Comparison of ENCODE assay signal across 15 cellular contexts in genomic region chr9:137298983-137299521, GRCh38. TPM values are rescaled to one million over a fixed set of nuclear protein-coding genes. Genes with fewer than 3 reads are reported as not detected.
DNase-seq lines count a peak whose midpoint lies in the region; ATAC-seq, FAIRE-seq and TF ChIP-seq lines count a peak whose summit lies in the region.
"Had no signal": no experiment of that assay in that cellular context is flagged by ENCODE, and none has a peak within 500 bp of the region (broad histone marks: within the 10 kb centered on the region; RNA-seq: fewer than 3 reads in every experiment).

No MANE protein-coding gene starts in this region.

- peaks cover 3% of the 10 kb centered on the region; the same call in 1 of the 2 replicates for H3K79me2 ChIP-seq in GM23338 (replicated peaks; ENCODE audit: insufficient read depth)

- peaks cover 41% of the 10 kb centered on the region for H3K27me3 Mint-ChIP-seq in GM23338 (ENCODE audit: insufficient read depth, low read depth, poor library complexity)
- peaks cover 70% of the 10 kb centered on the region for H3K27me3 Mint-ChIP-seq in dendritic cell treated with granulocyte-macrophage colony-stimulating factor and Interleukin-4, amounts not matched to agents 40 ng/mL and 50 ng/mL, for 4 days
- H3K27me3 Mint-ChIP-seq in activated CD8-positive, alpha-beta T cell treated with anti-CD3 and anti-CD28 coated beads for 36 hours, result peaks cover 37% of the 10 kb centered on the region

- POLR2A ChIA-PET in activated CD8-positive, alpha-beta T cell treated with anti-CD3 and anti-CD28 coated beads for 36 hours (lab: Charles Lee), result interaction anchor here (1.0 kb wide), 1 partner anchor 17 kb away, joined by 4 read pairs; no protein-coding TSS in a partner anchor

- H3K27ac ChIP-seq in GM23338 (ENCODE audit: low read depth), result peak overlapping the region; percentile 84; the same call in 1 of the 2 replicates
- H3K27ac ChIP-seq in kidney (ENCODE audit: low read depth in 2 of 2, low read length in 2 of 2), result peak overlapping the region; percentile 51 to 65
- H3K27ac ChIP-seq in gastrocnemius medialis, result peak overlapping the region in 3 of 4 donors; percentile 78 to 81 (median 80)

- TF ChIP-seq CTCF in GM23338 (conservative IDR thresholded peaks at IDR 0.05; ENCODE audit: low read depth in 2 of 2) (no peak), kidney (IDR thresholded peaks at IDR 0.05; ENCODE audit: borderline replicate concordance, extremely low read depth, insufficient read depth) (no peak), gastrocnemius medialis (IDR thresholded peaks at IDR 0.05 in 4 of 5, conservative IDR thresholded peaks at IDR 0.05 in 1 of 5) (no peak)
- no peak for TF ChIP-seq CTCF in activated CD8-positive, alpha-beta T cell treated with anti-CD3 and anti-CD28 coated beads for 36 hours (IDR thresholded peaks at IDR 0.05)

- peaks cover 41% of the 10 kb centered on the region for H3K4me1 Mint-ChIP-seq in GM23338
- peaks cover 30% of the 10 kb centered on the region for H3K4me1 Mint-ChIP-seq in dendritic cell treated with granulocyte-macrophage colony-stimulating factor and Interleukin-4, amounts not matched to agents 40 ng/mL and 50 ng/mL, for 4 days (ENCODE audit: low read depth)
- peaks cover 8% of the 10 kb centered on the region for H3K4me1 Mint-ChIP-seq in activated CD8-positive, alpha-beta T cell treated with anti-CD3 and anti-CD28 coated beads for 36 hours (ENCODE audit: low read depth)

- ATAC-seq in GM23338, result peak; percentile 15
- no peak for ATAC-seq in gastrocnemius medialis
- no peak for ATAC-seq in activated CD8-positive, alpha-beta T cell treated with anti-CD3 and anti-CD28 coated beads for 36 hours

- H3F3A ChIP-seq in GM23338 (replicated peaks; ENCODE audit: low read depth), result peaks cover 32% of the 10 kb centered on the region

- peaks cover 5% of the 10 kb centered on the region for H3K9me3 Mint-ChIP-seq in GM23338
- H3K9me3 Mint-ChIP-seq in dendritic cell treated with granulocyte-macrophage colony-stimulating factor and Interleukin-4, amounts not matched to agents 40 ng/mL and 50 ng/mL, for 4 days, result no peaks in the 10 kb centered on the region
- H3K9me3 Mint-ChIP-seq in activated CD8-positive, alpha-beta T cell treated with anti-CD3 and anti-CD28 coated beads for 36 hours, result no peaks in the 10 kb centered on the region

- peak; percentile 60 for DNase-seq in GM23338 (ENCODE audit: low spot score)
- no peak for DNase-seq in kidney
- DNase-seq in gastrocnemius medialis, result no peak
- DNase-seq in stimulated activated CD8-positive, alpha-beta memory T cell treated with anti-CD3 and anti-CD28 coated beads, Interleukin-4, amount 100 ng/mL, for 48 hours, result no peak
- no peak for DNase-seq in NCI-H345 treated with DMSO at 0.1 percent for 48 hours (lab: John Stamatoyannopoulos, UW; ENCODE audit: unreplicated experiment)
- DNase-seq in activated CD8-positive, alpha-beta T cell treated with anti-CD3 and anti-CD28 coated beads for 36 hours, result no peak
- no peak for DNase-seq in NCI-H1930 (lab: John Stamatoyannopoulos, UW)
- DNase-seq: KBM-7, kidney glomerular epithelial cell, NCI-H2171 treated with DMSO at 0.1 percent for 48 hours, RPMI8226, trophoblast cell had no signal

- H3K4me3 ChIP-seq in GM23338, result peak overlapping the region; percentile 94
- H3K4me3 ChIP-seq in kidney (ENCODE audit: low read length in 2 of 2), result peak overlapping the region; percentile 2 to 47
- peak overlapping the region; percentile 20 to 55 (median 32) for H3K4me3 ChIP-seq in gastrocnemius medialis

- peaks cover 11% of the 10 kb centered on the region for H4K20me1 ChIP-seq in GM23338 (replicated peaks; ENCODE audit: insufficient read depth)

- H3K36me3 Mint-ChIP-seq in GM23338 (ENCODE audit: low read depth), result peaks cover 4% of the 10 kb centered on the region; the same call in 2 of the 3 replicates
- H3K36me3 Mint-ChIP-seq in dendritic cell treated with granulocyte-macrophage colony-stimulating factor and Interleukin-4, amounts not matched to agents 40 ng/mL and 50 ng/mL, for 4 days (ENCODE audit: low read depth), result peaks cover 5% of the 10 kb centered on the region
- no peaks in the 10 kb centered on the region for H3K36me3 Mint-ChIP-seq in activated CD8-positive, alpha-beta T cell treated with anti-CD3 and anti-CD28 coated beads for 36 hours (ENCODE audit: low read depth)

- CTCF ChIA-PET in activated CD8-positive, alpha-beta T cell treated with anti-CD3 and anti-CD28 coated beads for 36 hours (lab: Charles Lee), result interaction anchor here (0.8 kb wide), 1 partner anchor 9 kb away, joined by 3 read pairs; no protein-coding TSS in a partner anchor

- no peak overlapping the region for H2AFZ ChIP-seq in GM23338

- H3K27ac Mint-ChIP-seq in GM23338, result no peak overlapping the region
- peak overlapping the region; percentile 12 for H3K27ac Mint-ChIP-seq in dendritic cell treated with granulocyte-macrophage colony-stimulating factor and Interleukin-4, amounts not matched to agents 40 ng/mL and 50 ng/mL, for 4 days
- no peak overlapping the region for H3K27ac Mint-ChIP-seq in activated CD8-positive, alpha-beta T cell treated with anti-CD3 and anti-CD28 coated beads for 36 hours

- no peak for TF ChIP-seq POLR2A in gastrocnemius medialis (IDR thresholded peaks at IDR 0.05)

- H3K9me2 ChIP-seq in GM23338 (ENCODE audit: insufficient read depth), result no peaks in the 10 kb centered on the region

- no peak overlapping the region for H3K9ac ChIP-seq in kidney (ENCODE audit: low read length in 2 of 2)

- H3K9me3 ChIP-seq in kidney (ENCODE audit: control insufficient read depth in 1 of 2, low read length in 2 of 2) (peaks cover 0 to 4% of the 10 kb centered on the region in 2 donors), gastrocnemius medialis (no peaks in the 10 kb centered on the region)

- peak overlapping the region; percentile 69 for H3K4me3 Mint-ChIP-seq in GM23338
- no peak overlapping the region for H3K4me3 Mint-ChIP-seq in dendritic cell treated with granulocyte-macrophage colony-stimulating factor and Interleukin-4, amounts not matched to agents 40 ng/mL and 50 ng/mL, for 4 days
- no peak overlapping the region for H3K4me3 Mint-ChIP-seq in activated CD8-positive, alpha-beta T cell treated with anti-CD3 and anti-CD28 coated beads for 36 hours

- in situ Hi-C loops in gastrocnemius medialis (cut with MboI; ENCODE audit: low sequenced_read_pairs in 4 of 4), result loop anchor here (10.0 to 25.0 kb wide), 2 partner anchors 106 to 113 kb away; partner anchors contain the start of genes EXD3 (in 3 of the 4) and NOXA1 (in 3 of the 4)

- peaks cover 41% of the 10 kb centered on the region for H3K27me3 ChIP-seq in GM23338 (ENCODE audit: insufficient read depth)
- H3K27me3 ChIP-seq in gastrocnemius medialis, result peaks cover 56 to 61% (median 59%) of the 10 kb centered on the region in 3 donors

- no peak for FAIRE-seq in kidney (lab: Jason Lieb, UNC)

- peak overlapping the region; percentile 96 for H3K4me2 ChIP-seq in GM23338

- H3K4me1 ChIP-seq in GM23338 (ENCODE audit: insufficient read depth) (peaks cover 40% of the 10 kb centered on the region), kidney (ENCODE audit: control insufficient read depth in 1 of 2, insufficient read depth in 1 of 2, low read depth in 1 of 2, low read length in 2 of 2) (peaks cover 0 to 11% of the 10 kb centered on the region in 2 donors), gastrocnemius medialis (peaks cover 0 to 12% of the 10 kb centered on the region in 2 donors)

- intact Hi-C loops in dendritic cell treated with granulocyte-macrophage colony-stimulating factor and Interleukin-4, amounts not matched to agents 40 ng/mL and 50 ng/mL, for 4 days (cut with micrococcal nuclease), result loop anchor here (10.0 kb wide), 1 partner anchor 226 kb away; no protein-coding TSS in a partner anchor
- intact Hi-C loops in kidney (cut with DNase I) (loop anchor here (5.0 to 10.0 kb wide), 2 partner anchors 108 to 226 kb away; no protein-coding TSS in a partner anchor), gastrocnemius medialis (cut with DNase I; ENCODE audit: low total_unique reads) (no loop called here)
- intact Hi-C loops in activated CD8-positive, alpha-beta T cell treated with anti-CD3 and anti-CD28 coated beads for 36 hours (cut with micrococcal nuclease), result loop anchor here (10.0 kb wide), 1 partner anchor 106 kb away; no protein-coding TSS in a partner anchor

- H3K36me3 ChIP-seq in GM23338 (ENCODE audit: insufficient read depth), result no peaks in the 10 kb centered on the region
- no peaks in the 10 kb centered on the region for H3K36me3 ChIP-seq in kidney (ENCODE audit: control insufficient read depth in 1 of 2, insufficient read depth in 2 of 2, low read length in 2 of 2)
- no peaks in the 10 kb centered on the region for H3K36me3 ChIP-seq in gastrocnemius medialis

RNA-seq across cellular contexts. Expression of gene NRARP, which starts 3.0 kb away (rescaled TPM):
- total RNA-seq in GM23338 (2014; rRNA removed; shearing (Covaris generic)), result 39.0 and 55.1 TPM in 2 replicates
- polyA plus RNA-seq in GM23338 (2016; fragmentation: Nextera tagmentation; extraction: Ambion mirVana) (4.0 and 4.8 TPM in 2 replicates), kidney (ENCODE audit: insufficient read depth, low read depth, low replicate concordance) (1.7 TPM)
- total RNA-seq in kidney (4.7 TPM), gastrocnemius medialis (1 to 10 TPM; 1.9 to 5.4 (median 3.4) TPM)
- 1 to 10 TPM; 3.3 to 4.4 TPM for total RNA-seq in activated CD8-positive, alpha-beta T cell treated with anti-CD3 and anti-CD28 coated beads for 36 hours

RNA-seq across cellular contexts. Expression of gene TOR4A, which starts 21.5 kb away (rescaled TPM):
- 14.4 and 19.0 TPM in 2 replicates for total RNA-seq in GM23338 (2014; rRNA removed; shearing (Covaris generic))
- polyA plus RNA-seq in GM23338 (2016; fragmentation: Nextera tagmentation; extraction: Ambion mirVana) (2.0 and 2.1 TPM in 2 replicates), kidney (ENCODE audit: insufficient read depth, low read depth, low replicate concordance) (4.9 TPM)
- total RNA-seq in kidney (23.8 TPM), gastrocnemius medialis (1 to 10 TPM; 1.2 to 2.8 (median 1.7) TPM)
- total RNA-seq in activated CD8-positive, alpha-beta T cell treated with anti-CD3 and anti-CD28 coated beads for 36 hours, result 1 to 10 TPM; 2.9 to 3.0 TPM

RNA-seq across cellular contexts. Expression of gene NELFB, which starts 43.9 kb away (rescaled TPM):
- 79.5 and 97.3 TPM in 2 replicates for total RNA-seq in GM23338 (2014; rRNA removed; shearing (Covaris generic))
- polyA plus RNA-seq in GM23338 (2016; fragmentation: Nextera tagmentation; extraction: Ambion mirVana) (30.0 and 31.2 TPM in 2 replicates), kidney (ENCODE audit: insufficient read depth, low read depth, low replicate concordance) (43.8 TPM)
- total RNA-seq in kidney (57.3 TPM), gastrocnemius medialis (10 to 100 TPM; 21.6 to 61.5 (median 39.4) TPM)
- 10 to 100 TPM; 50.9 to 54.3 TPM for total RNA-seq in activated CD8-positive, alpha-beta T cell treated with anti-CD3 and anti-CD28 coated beads for 36 hours

RNA-seq across cellular contexts. Expression of gene STPG3, which starts 48.0 kb away (rescaled TPM):
- total RNA-seq in GM23338 (2014; rRNA removed; shearing (Covaris generic)), result not detected in 2 replicates
- not detected in 2 replicates for polyA plus RNA-seq in GM23338 (2016; fragmentation: Nextera tagmentation; extraction: Ambion mirVana)
- total RNA-seq in kidney, result 0.38 TPM
- not detected for polyA plus RNA-seq in kidney (ENCODE audit: insufficient read depth, low read depth, low replicate concordance)
- total RNA-seq in gastrocnemius medialis, result not detected
- total RNA-seq in activated CD8-positive, alpha-beta T cell treated with anti-CD3 and anti-CD28 coated beads for 36 hours, result not detected
- total RNA-seq: H4, pulmonary artery endothelial cell had no signal

RNA-seq across cellular contexts. Expression of gene TUBB4B, which starts 58.0 kb away (rescaled TPM):
- 334 and 374 TPM in 2 replicates for total RNA-seq in GM23338 (2014; rRNA removed; shearing (Covaris generic))
- polyA plus RNA-seq in GM23338 (2016; fragmentation: Nextera tagmentation; extraction: Ambion mirVana) (389 and 408 TPM in 2 replicates), kidney (ENCODE audit: insufficient read depth, low read depth, low replicate concordance) (394 TPM)
- total RNA-seq in kidney (258 TPM), gastrocnemius medialis (100 to 1,000 TPM; 222 to 495 (median 363) TPM)
- total RNA-seq in activated CD8-positive, alpha-beta T cell treated with anti-CD3 and anti-CD28 coated beads for 36 hours, result 100 to 1,000 TPM; 228 to 230 TPM

Comparison
In these comparisons a context has a peak if more than half of its experiments do, and no peak if none do; other contexts are left out.
1. H3K4me3 ChIP-seq: peak in every context shown above with its lines; median percentile 94 in GM23338; 32 in gastrocnemius medialis; 24 in kidney.